In the genomic region with DNA sequence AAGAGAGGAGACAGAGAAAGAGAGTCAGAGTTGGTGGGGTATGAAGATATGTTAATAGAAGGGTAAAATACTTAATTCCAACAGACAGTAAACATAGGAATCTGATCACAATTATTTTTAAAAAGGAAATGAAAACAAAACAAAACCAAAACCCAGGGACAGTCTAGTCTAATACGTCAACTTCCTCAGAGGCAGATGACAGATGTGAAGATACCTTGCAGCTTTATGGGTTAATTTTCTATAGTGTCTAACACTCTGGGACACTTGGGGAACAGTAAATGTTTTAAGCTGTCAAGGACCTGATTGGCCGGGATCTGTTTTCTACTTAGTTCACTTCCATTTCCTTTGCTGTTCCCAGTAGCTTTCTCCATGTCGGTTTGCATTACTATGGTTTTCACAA, we compare ENCODE assay signal across 16 cellular contexts.
DNase-seq lines count a peak whose midpoint lies in the region; ATAC-seq and FAIRE-seq lines count a peak whose summit lies in the region.
"Had no signal": no experiment of that assay in that cellular context is flagged by ENCODE, and none has a peak within 500 bp of the region (broad histone marks: within the 10 kb centered on the region; RNA-seq: fewer than 3 reads in every experiment).

No MANE protein-coding gene starts in this region.

- no peaks in the 10 kb centered on the region for H3K36me3 ChIP-seq in muscle layer of duodenum (ENCODE audit: control insufficient read depth in 1 of 2, insufficient read depth in 2 of 2, low read length in 2 of 2)
- H3K36me3 ChIP-seq: WERI-Rb-1 had no signal

- no peaks in the 10 kb centered on the region for H3K4me1 Mint-ChIP-seq in activated T-helper 2 cell treated with anti-CD3 and anti-CD28 coated beads, Interferon-gamma antibody, Interleukin-2, Interleukin-4, amounts not matched to agents 10 μg/mL and 5 μg/mL and 100 μg/mL, durations not matched to agents 14 hours and 24 hours and 36 hours (ENCODE audit: low read depth)

- H3K4me3 Mint-ChIP-seq in activated T-helper 2 cell treated with anti-CD3 and anti-CD28 coated beads, Interferon-gamma antibody, Interleukin-2, Interleukin-4, amounts not matched to agents 10 μg/mL and 5 μg/mL and 100 μg/mL, durations not matched to agents 14 hours and 24 hours and 36 hours (ENCODE audit: low read depth), result no peak overlapping the region

- H3K9me3 Mint-ChIP-seq in activated T-helper 2 cell treated with anti-CD3 and anti-CD28 coated beads, Interferon-gamma antibody, Interleukin-2, Interleukin-4, amounts not matched to agents 10 μg/mL and 5 μg/mL and 100 μg/mL, durations not matched to agents 14 hours and 24 hours and 36 hours, result no peaks in the 10 kb centered on the region

- no peaks in the 10 kb centered on the region for H3K4me1 ChIP-seq in muscle layer of duodenum (ENCODE audit: control insufficient read depth in 1 of 2, insufficient read depth in 2 of 2, low read length in 2 of 2)

- H3K27me3 ChIP-seq in muscle layer of duodenum (ENCODE audit: low read depth, low read length), result no peaks in the 10 kb centered on the region

- H3K27me3 Mint-ChIP-seq in activated T-helper 2 cell treated with anti-CD3 and anti-CD28 coated beads, Interferon-gamma antibody, Interleukin-2, Interleukin-4, amounts not matched to agents 10 μg/mL and 5 μg/mL and 100 μg/mL, durations not matched to agents 14 hours and 24 hours and 36 hours (ENCODE audit: low read depth), result peaks cover 2% of the 10 kb centered on the region

- ATAC-seq in GM21381 (IDR thresholded peaks at IDR 0.05; ENCODE audit: unreplicated experiment) (peak; percentile 43), HG03139 (IDR thresholded peaks at IDR 0.05; ENCODE audit: unreplicated experiment) (peak; percentile 47), HG02623 (IDR thresholded peaks at IDR 0.05; ENCODE audit: unreplicated experiment) (no peak)

- no peaks in the 10 kb centered on the region for H3K9me3 ChIP-seq in muscle layer of duodenum (ENCODE audit: control insufficient read depth in 1 of 2, low read length in 2 of 2)

- no peak overlapping the region for H3K4me3 ChIP-seq in muscle layer of duodenum (ENCODE audit: low read depth in 1 of 2, low read length in 2 of 2)

- peak; percentile 83 for FAIRE-seq in GM18507 (lab: Jason Lieb, UNC)

- no peak overlapping the region for H3K27ac Mint-ChIP-seq in activated T-helper 2 cell treated with anti-CD3 and anti-CD28 coated beads, Interferon-gamma antibody, Interleukin-2, Interleukin-4, amounts not matched to agents 10 μg/mL and 5 μg/mL and 100 μg/mL, durations not matched to agents 14 hours and 24 hours and 36 hours

- H3K27ac ChIP-seq in muscle layer of duodenum (ENCODE audit: low read length), result peak overlapping the region; percentile 11
- H3K27ac ChIP-seq: C4-2B, KMS-11, WERI-Rb-1 had no signal

- no peaks in the 10 kb centered on the region for H3K36me3 Mint-ChIP-seq in activated T-helper 2 cell treated with anti-CD3 and anti-CD28 coated beads, Interferon-gamma antibody, Interleukin-2, Interleukin-4, amounts not matched to agents 10 μg/mL and 5 μg/mL and 100 μg/mL, durations not matched to agents 14 hours and 24 hours and 36 hours (ENCODE audit: low read depth)

- intact Hi-C loops in activated T-helper 2 cell treated with anti-CD3 and anti-CD28 coated beads, Interferon-gamma antibody, Interleukin-2, Interleukin-4, amounts not matched to agents 10 μg/mL and 5 μg/mL and 100 μg/mL, durations not matched to agents 14 hours and 24 hours and 36 hours (cut with micrococcal nuclease), result no loop called here

- DNase-seq in GM18507 (ENCODE audit: extremely low spot score, insufficient read length, low read depth) (no peak), mucosa of gallbladder (ENCODE audit: low spot score) (no peak)
- DNase-seq in central memory CD4-positive, alpha-beta T cell, result no peak
- DNase-seq in activated T-helper 2 cell treated with anti-CD3 and anti-CD28 coated beads, Interferon-gamma antibody, Interleukin-2, Interleukin-4, amounts not matched to agents 10 μg/mL and 5 μg/mL and 100 μg/mL, durations not matched to agents 14 hours and 24 hours and 36 hours (ENCODE audit: low spot score), result no peak
- DNase-seq: activated CD8-positive, alpha-beta memory T cell treated with anti-CD3 and anti-CD28 coated beads, Interleukin-2, amount 50 U/mL, for 4 hours; hypothalamus; NCI-H2029 treated with DMSO at 0.1 percent for 48 hours; NCI-H82; substantia nigra; WERI-Rb-1 had no signal
